ENCODE assay signal across 10 cellular contexts in genomic region chr7:131284702-131285419, GRCh38. TPM values are rescaled to one million over a fixed set of nuclear protein-coding genes. Genes with fewer than 3 reads are reported as not detected.
DNase-seq lines count a peak whose midpoint lies in the region; ATAC-seq and TF ChIP-seq lines count a peak whose summit lies in the region.
"Had no signal": no experiment of that assay in that cellular context is flagged by ENCODE, and none has a peak within 500 bp of the region (broad histone marks: within the 10 kb centered on the region; RNA-seq: fewer than 3 reads in every experiment).

No MANE protein-coding gene starts in this region.

- H3K79me2 ChIP-seq in SK-N-SH (ENCODE audit: insufficient read depth) = no peaks in the 10 kb centered on the region

- no peaks in the 10 kb centered on the region for H3F3A ChIP-seq in SK-N-SH (replicated peaks; ENCODE audit: insufficient read depth)

- intact Hi-C loops in stomach (cut with DNase I; ENCODE audit: low total_unique reads) = no loop called here

- peak overlapping the region in 3 of 5 donors; percentile 26 to 69 (median 50) for H3K27ac ChIP-seq in stomach
- H3K27ac ChIP-seq in SK-N-SH (ENCODE audit: low read depth in 2 of 2, low read length in 1 of 2) = no peak overlapping the region

- no peaks in the 10 kb centered on the region for H4K20me1 ChIP-seq in SK-N-SH (ENCODE audit: insufficient read depth)

- H3K9ac ChIP-seq in SK-N-SH = no peak overlapping the region

- H3K4me1 ChIP-seq in stomach = peaks cover 0 to 4% (median 0%) of the 10 kb centered on the region in 4 donors
- no peaks in the 10 kb centered on the region for H3K4me1 ChIP-seq in SK-N-SH (ENCODE audit: control insufficient read depth in 1 of 2, insufficient read depth in 2 of 2, low read depth in 1 of 2, low read length in 1 of 2)

- in situ Hi-C loops in ACHN (cut with HindIII; ENCODE audit: low pct_ligation_motif_present, low pct_unique_long_range_greater_than_20kb, low sequenced_read_pairs) = no loop called here

- no peaks in the 10 kb centered on the region for H3K9me2 ChIP-seq in SK-N-SH

- no peak for TF ChIP-seq RAD21 in SK-N-SH (IDR thresholded peaks at IDR 0.05; ENCODE audit: low read length)

- no peak for TF ChIP-seq POLR2A in stomach (IDR thresholded peaks at IDR 0.05)

- no peak overlapping the region for H3K4me3 ChIP-seq in cardiac fibroblast (replicated peaks in 1 of 2; ENCODE audit: low read depth in 2 of 2, low read length in 2 of 2)
- no peak overlapping the region for H3K4me3 ChIP-seq in stomach
- H3K4me3 ChIP-seq in SK-N-SH (ENCODE audit: low read depth in 2 of 2, low read length in 1 of 2) = no peak overlapping the region

- H3K9me3 ChIP-seq in stomach = no peaks in the 10 kb centered on the region
- no peaks in the 10 kb centered on the region for H3K9me3 ChIP-seq in SK-N-SH

- no peaks in the 10 kb centered on the region for H3K27me3 ChIP-seq in stomach
- H3K27me3 ChIP-seq in SK-N-SH (ENCODE audit: insufficient read depth) = no peaks in the 10 kb centered on the region

- H2AFZ ChIP-seq in SK-N-SH (ENCODE audit: low read depth) = no peak overlapping the region; the same call in 1 of the 2 replicates

- POLR2A ChIA-PET in SK-N-SH (lab: Yijun Ruan, JAX) = no interaction called here

- CTCF ChIA-PET in SK-N-SH (lab: Yijun Ruan, JAX) = interaction anchor here (0.5 to 1.2 kb wide), 3 partner anchors 10 to 1217 kb away, joined by 3 to 5 read pairs (median 3); no protein-coding TSS in a partner anchor

- TF ChIP-seq CTCF in cardiac fibroblast (IDR thresholded peaks at IDR 0.05; ENCODE audit: low read depth, low read length) (no peak), stomach (IDR thresholded peaks at IDR 0.05) (no peak), SK-N-SH (IDR thresholded peaks at IDR 0.05) (no peak)

- H3K4me2 ChIP-seq in SK-N-SH = no peak overlapping the region

- peak; percentile 48 for TF ChIP-seq EP300 in stomach (IDR thresholded peaks at IDR 0.05)
- no peak for TF ChIP-seq EP300 in SK-N-SH (IDR thresholded peaks at IDR 0.05; ENCODE audit: borderline replicate concordance in 1 of 2, low read depth in 1 of 2, low read length in 1 of 2)

- H3K36me3 ChIP-seq in stomach (no peaks in the 10 kb centered on the region), SK-N-SH (replicated peaks in 1 of 2; ENCODE audit: control insufficient read depth in 1 of 2, insufficient read depth in 2 of 2, low read length in 1 of 2) (no peaks in the 10 kb centered on the region)

- WGBS in stomach, 5 donors = 62 to 83% (median 72%) methylated on average over 13 of the region's 13 CpGs
- 83% methylated on average over 13 of the region's 13 CpGs for WGBS in SK-N-SH (ENCODE audit: low lambda C conversion rate)

- ATAC-seq in GM19455 (IDR thresholded peaks at IDR 0.05; ENCODE audit: unreplicated experiment) = no peak
- ATAC-seq: left colon had no signal

- DNase-seq in LHCN-M2 (ENCODE audit: low read depth) (peak; percentile 66), cardiac fibroblast (ENCODE audit: low read depth in 2 of 2) (peak; percentile 22 to 24), iris pigment epithelial cell (ENCODE audit: low read depth) (peak; percentile 29), stomach (peak; percentile 43), ACHN (no peak), NCI-H1092 (lab: John Stamatoyannopoulos, UW) (no peak), SK-N-SH (no peak)
- DNase-seq: left colon, T1000 had no signal

TF ChIP-seq in SK-N-SH, 30 proteins besides CTCF, POLR2A, EP300 and RAD21:
- TF ChIP-seq EZH2phosphoT487 (IDR thresholded peaks at IDR 0.05; ENCODE audit: borderline replicate concordance, low read depth) (no peak), TAF1 (IDR thresholded peaks at IDR 0.05; ENCODE audit: borderline replicate concordance, low read depth, low read length) (no peak), MEF2A (IDR thresholded peaks at IDR 0.05; ENCODE audit: borderline replicate concordance, low read depth) (no peak), NFIC (IDR thresholded peaks at IDR 0.05; ENCODE audit: borderline replicate concordance) (no peak), JUND (IDR thresholded peaks at IDR 0.05) (no peak), ELF1 (IDR thresholded peaks at IDR 0.05) (no peak), YY1 (IDR thresholded peaks at IDR 0.05; ENCODE audit: low read depth) (no peak), RFX5 (IDR thresholded peaks at IDR 0.05; ENCODE audit: low read length) (no peak), USF1 (IDR thresholded peaks at IDR 0.05; ENCODE audit: borderline replicate concordance, low read depth) (no peak), USF2 (IDR thresholded peaks at IDR 0.05; ENCODE audit: borderline replicate concordance, low read depth, low read length) (no peak), PBX3 (IDR thresholded peaks at IDR 0.05) (no peak), FOXM1 (IDR thresholded peaks at IDR 0.05; ENCODE audit: low read depth) (no peak), SIN3A (IDR thresholded peaks at IDR 0.05; ENCODE audit: borderline replicate concordance, low read depth, low read length) (no peak), POLR2AphosphoS5 (IDR thresholded peaks at IDR 0.05; ENCODE audit: low read depth, low read length) (no peak), CHD2 (IDR thresholded peaks at IDR 0.05; ENCODE audit: low read length, partially characterized antibody) (no peak), RCOR1 (IDR thresholded peaks at IDR 0.05; ENCODE audit: low read length) (no peak), TCF12 (IDR thresholded peaks at IDR 0.05) (no peak), RXRA (IDR thresholded peaks at IDR 0.05; ENCODE audit: borderline replicate concordance, low read depth) (no peak), SMC3 (IDR thresholded peaks at IDR 0.05; ENCODE audit: low read depth, low read length) (no peak), GABPA (IDR thresholded peaks at IDR 0.05; ENCODE audit: low read depth) (no peak)

RNA-seq across cellular contexts. Expression of gene MKLN1, which starts 42.8 kb away (rescaled TPM):
- total RNA-seq in LHCN-M2 (2014; rRNA removed) = 31.5 and 40.5 TPM in 2 replicates
- polyA plus RNA-seq in LHCN-M2 (2012) = 17.9 TPM
- total RNA-seq in stomach = 100 to 1,000 TPM in 2 of 5 donors, 10 to 100 TPM in 3; 24.5 to 147 (median 43.3) TPM
- polyA plus RNA-seq in stomach = 10 to 100 TPM in 2 of 3 donors, 1 to 10 TPM in 1; 9.4 to 13.9 (median 11.5) TPM
- polyA plus RNA-seq in SK-N-SH (2012; rRNA removed) = 11.0 and 16.1 TPM in 2 replicates
- polyA plus RNA-seq in SK-N-SH (2012; cell fraction: cytosol; rRNA removed) = 13.5 and 14.0 TPM in 2 replicates
- polyA plus RNA-seq in SK-N-SH (2012; cell fraction: nucleus; rRNA removed) = 21.1 and 29.9 TPM in 2 replicates

Comparison
In these comparisons a context has a peak if more than half of its experiments do, and no peak if none do; other contexts are left out.
1. DNase-seq: peak in LHCN-M2 (single experiment), cardiac fibroblast (2 of 2), iris pigment epithelial cell (single experiment) and stomach (single experiment); none in ACHN (single experiment), NCI-H1092 (single experiment) and SK-N-SH (single experiment).
2. H3K27ac ChIP-seq: peak in stomach (3 of 5); none in SK-N-SH (0 of 2).